Comparison of ENCODE assay signal across 7 cellular contexts in the genomic region with DNA sequence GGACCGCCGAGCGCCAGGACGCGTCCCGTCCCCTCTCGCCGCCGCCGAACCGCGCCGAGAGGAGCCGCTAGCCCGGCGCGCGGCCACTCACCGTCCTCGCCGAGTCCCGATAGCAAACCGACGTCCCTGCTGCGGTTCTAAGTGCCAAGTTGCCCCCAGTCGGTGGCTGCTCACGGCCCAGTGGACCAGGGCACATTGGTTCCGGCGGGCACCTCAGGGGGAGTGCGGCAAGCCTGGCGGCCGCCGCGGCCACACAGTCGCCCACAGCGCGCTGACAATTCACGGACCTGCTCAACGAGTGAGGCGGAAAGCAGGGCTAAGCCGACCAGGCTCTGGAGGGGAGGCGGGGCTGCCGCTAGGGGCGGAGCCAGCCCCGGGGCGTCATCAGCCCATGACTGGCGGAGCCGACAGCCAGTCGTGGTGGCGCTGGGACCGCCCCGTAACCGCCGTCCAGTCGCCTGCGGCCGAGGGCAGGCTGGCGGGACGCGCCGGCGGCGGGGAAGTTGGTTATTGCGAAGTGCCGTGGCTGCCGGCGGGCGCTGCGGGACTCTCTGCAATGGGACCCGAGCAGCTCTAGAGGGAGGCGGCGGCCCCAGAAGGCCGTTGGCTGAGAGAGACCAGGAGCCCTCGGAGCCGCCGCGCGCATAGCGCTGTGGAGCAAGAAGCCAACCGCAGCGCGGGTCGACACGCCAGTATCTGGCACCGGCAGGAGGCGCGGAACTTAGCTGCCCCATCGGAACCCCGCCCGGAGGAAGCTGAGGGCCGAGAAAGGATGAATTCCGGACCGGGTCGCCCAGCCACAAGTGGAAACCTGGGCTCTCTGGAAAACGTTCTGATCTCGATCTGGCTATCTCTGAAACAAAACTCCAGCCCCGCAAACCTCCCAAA.
DNase-seq lines count a peak whose midpoint lies in the region; ATAC-seq and TF ChIP-seq lines count a peak whose summit lies in the region.

A gene with protein sequence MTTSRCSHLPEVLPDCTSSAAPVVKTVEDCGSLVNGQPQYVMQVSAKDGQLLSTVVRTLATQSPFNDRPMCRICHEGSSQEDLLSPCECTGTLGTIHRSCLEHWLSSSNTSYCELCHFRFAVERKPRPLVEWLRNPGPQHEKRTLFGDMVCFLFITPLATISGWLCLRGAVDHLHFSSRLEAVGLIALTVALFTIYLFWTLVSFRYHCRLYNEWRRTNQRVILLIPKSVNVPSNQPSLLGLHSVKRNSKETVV (minus strand): TSS at position 300 of the 888 bp plus-strand sequence. CDS start 112,387 bp downstream, outside the sequence.

- ATAC-seq in GM18508 (IDR thresholded peaks at IDR 0.05; ENCODE audit: insufficient read depth, unreplicated experiment) = peak; percentile 80
- peak; percentile 96 for ATAC-seq in HG02973 (IDR thresholded peaks at IDR 0.05; ENCODE audit: unreplicated experiment)

- peak; percentile 75 to 87 for DNase-seq in NCI-H1930 (lab: John Stamatoyannopoulos, UW)
- peak; percentile 97 for DNase-seq in T1000 (lab: John Stamatoyannopoulos, UW)
- peak; percentile 96 for DNase-seq in astrocyte of the spinal cord (ENCODE audit: low read depth, low spot score)
- DNase-seq in hippocampal formation (lab: John Stamatoyannopoulos, UW) = peak; percentile 89 to 91
- peak; percentile 98 for DNase-seq in retina

- TF ChIP-seq CTCF in astrocyte of the spinal cord (IDR thresholded peaks at IDR 0.05; ENCODE audit: low read depth, low read length) = peak; percentile 39

- in situ Hi-C loops in astrocyte of the spinal cord (cut with HindIII; ENCODE audit: low sequenced_read_pairs) = no loop called here

- H3K4me3 ChIP-seq in astrocyte of the spinal cord (ENCODE audit: low read depth, low read length) = peak within 1 kb of the TSS; percentile 74

Comparison
In these comparisons a context has a peak if more than half of its experiments do, and no peak if none do; other contexts are left out.
1. Peak in every context shown above with its lines: DNase-seq, ATAC-seq and H3K4me3 ChIP-seq.